Comparison of ENCODE assay signal across 17 cellular contexts in the genomic region with DNA sequence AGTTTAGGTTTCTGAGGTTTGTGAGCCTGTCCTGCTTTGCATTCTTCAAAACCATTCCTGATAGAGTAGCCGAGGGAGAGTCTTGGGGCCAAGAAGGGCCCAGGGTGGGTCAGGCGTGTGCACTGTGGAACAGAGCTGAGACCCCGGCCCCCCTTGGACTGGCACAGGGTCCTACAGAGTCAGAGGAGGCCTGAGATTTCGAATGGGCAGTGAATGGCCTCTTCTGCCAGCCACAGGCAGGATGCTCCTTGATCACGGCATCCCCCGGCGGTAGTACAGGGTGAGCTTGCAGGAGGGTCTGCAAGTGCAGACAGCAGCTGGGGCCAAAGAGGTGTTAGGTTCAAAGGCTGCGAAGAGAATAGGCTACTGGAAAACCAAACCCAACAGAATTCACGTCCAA. TPM values are rescaled to one million over a fixed set of nuclear protein-coding genes. Genes with fewer than 3 reads are reported as not detected.
DNase-seq lines count a peak whose midpoint lies in the region; ATAC-seq and TF ChIP-seq lines count a peak whose summit lies in the region.
"Had no signal": no experiment of that assay in that cellular context is flagged by ENCODE, and none has a peak within 500 bp of the region (broad histone marks: within the 10 kb centered on the region; RNA-seq: fewer than 3 reads in every experiment).

No MANE protein-coding gene starts in this region.

- H3K27ac Mint-ChIP-seq in activated naive CD4-positive, alpha-beta T cell treated with anti-CD3 and anti-CD28 coated beads, Interleukin-2, amount 10 ng/mL, durations not matched to agents 7 days and 5 days = peak overlapping the region; percentile 7
- no peak overlapping the region for H3K27ac Mint-ChIP-seq in Caco-2 (ENCODE audit: unreplicated experiment)
- H3K27ac Mint-ChIP-seq in central memory CD8-positive, alpha-beta T cell (ENCODE audit: low read depth) = peak overlapping the region; percentile 58
- no peak overlapping the region for H3K27ac Mint-ChIP-seq in activated T-cell treated with anti-CD3 and anti-CD28 coated beads, Interleukin-2, amount 50 U/mL, for 72 hours

- peaks cover 1% of the 10 kb centered on the region; the same call in 1 of the 2 replicates for H3K36me3 ChIP-seq in Caco-2 (ENCODE audit: control insufficient read depth, insufficient read depth, low read length)

- intact Hi-C loops in Caco-2 (cut with micrococcal nuclease; ENCODE audit: unreplicated experiment) = no loop called here

- ATAC-seq in central memory CD8-positive, alpha-beta T cell (replicated peaks; ENCODE audit: extremely low read depth, poor library complexity, severe bottlenecking) = no peak
- no peak for ATAC-seq in activated T-cell treated with anti-CD3 and anti-CD28 coated beads, Interleukin-2, amount 50 U/mL, for 72 hours (replicated peaks in 1 of 2)

- no peak overlapping the region for H3K4me3 ChIP-seq in Caco-2 (ENCODE audit: low read depth, low read length)
- H3K4me3 ChIP-seq: BLaER1 treated with 17β-estradiol and CSF1 and Interleukin-3, amounts not matched to agents 10 nM and 100 nM; SJSA1 had no signal

- peaks cover 41% of the 10 kb centered on the region for H3K4me1 Mint-ChIP-seq in activated naive CD4-positive, alpha-beta T cell treated with anti-CD3 and anti-CD28 coated beads, Interleukin-2, amount 10 ng/mL, durations not matched to agents 7 days and 5 days
- H3K4me1 Mint-ChIP-seq in Caco-2 (ENCODE audit: low read depth, unreplicated experiment) = peaks cover 10% of the 10 kb centered on the region
- peaks cover 49% of the 10 kb centered on the region for H3K4me1 Mint-ChIP-seq in central memory CD8-positive, alpha-beta T cell
- H3K4me1 Mint-ChIP-seq in activated T-cell treated with anti-CD3 and anti-CD28 coated beads, Interleukin-2, amount 50 U/mL, for 72 hours (ENCODE audit: low read depth) = peaks cover 28% of the 10 kb centered on the region

- H3K4me1 ChIP-seq in Caco-2 = peaks cover 3% of the 10 kb centered on the region

- H3K4me3 Mint-ChIP-seq in activated naive CD4-positive, alpha-beta T cell treated with anti-CD3 and anti-CD28 coated beads, Interleukin-2, amount 10 ng/mL, durations not matched to agents 7 days and 5 days = no peak overlapping the region
- no peak overlapping the region for H3K4me3 Mint-ChIP-seq in Caco-2 (ENCODE audit: unreplicated experiment)
- H3K4me3 Mint-ChIP-seq in central memory CD8-positive, alpha-beta T cell = peak overlapping the region; percentile 25
- no peak overlapping the region for H3K4me3 Mint-ChIP-seq in activated T-cell treated with anti-CD3 and anti-CD28 coated beads, Interleukin-2, amount 50 U/mL, for 72 hours

- H3K27me3 Mint-ChIP-seq in activated naive CD4-positive, alpha-beta T cell treated with anti-CD3 and anti-CD28 coated beads, Interleukin-2, amount 10 ng/mL, durations not matched to agents 7 days and 5 days = no peaks in the 10 kb centered on the region
- no peaks in the 10 kb centered on the region for H3K27me3 Mint-ChIP-seq in Caco-2 (ENCODE audit: insufficient read depth, unreplicated experiment)
- H3K27me3 Mint-ChIP-seq in central memory CD8-positive, alpha-beta T cell = no peaks in the 10 kb centered on the region
- H3K27me3 Mint-ChIP-seq in activated T-cell treated with anti-CD3 and anti-CD28 coated beads, Interleukin-2, amount 50 U/mL, for 72 hours (ENCODE audit: low read depth) = no peaks in the 10 kb centered on the region
- H3K27me3 Mint-ChIP-seq: IgD-negative memory B cell had no signal

- peaks cover 39% of the 10 kb centered on the region for H3K36me3 Mint-ChIP-seq in activated naive CD4-positive, alpha-beta T cell treated with anti-CD3 and anti-CD28 coated beads, Interleukin-2, amount 10 ng/mL, durations not matched to agents 7 days and 5 days
- H3K36me3 Mint-ChIP-seq in Caco-2 (ENCODE audit: insufficient read depth, unreplicated experiment) = peaks cover 43% of the 10 kb centered on the region
- H3K36me3 Mint-ChIP-seq in central memory CD8-positive, alpha-beta T cell (ENCODE audit: insufficient read depth) = peaks cover 31% of the 10 kb centered on the region
- peaks cover 6 to 9% of the 10 kb centered on the region in 2 donors for H3K36me3 Mint-ChIP-seq in activated T-cell treated with anti-CD3 and anti-CD28 coated beads, Interleukin-2, amount 50 U/mL, for 72 hours (ENCODE audit: insufficient read depth in 2 of 2)

- TSS peak; percentile 5 for BruUV-seq in Caco-2 (replicated peaks; lab: Mats Ljungman, UMichigan)

- peak overlapping the region; percentile 99 for H3K27ac ChIP-seq in RWPE1
- H3K27ac ChIP-seq: BLaER1 treated with 17β-estradiol and CSF1 and Interleukin-3, amounts not matched to agents 10 nM and 100 nM; SJSA1 had no signal

- CTCF ChIA-PET in activated naive CD4-positive, alpha-beta T cell treated with anti-CD3 and anti-CD28 coated beads, Interleukin-2, amount 10 ng/mL, durations not matched to agents 7 days and 5 days (lab: Charles Lee) = interaction anchor here (0.8 kb wide), 1 partner anchor 11 kb away, joined by 3 read pairs; no protein-coding TSS in a partner anchor
- CTCF ChIA-PET in Caco-2 (lab: Charles Lee) = no interaction called here
- CTCF ChIA-PET in RWPE1 (lab: Yijun Ruan, JAX) = no interaction called here

- H3K27me3 ChIP-seq in Caco-2 (replicated peaks; ENCODE audit: control insufficient read depth, insufficient read depth, low read length) = no peaks in the 10 kb centered on the region
- H3K27me3 ChIP-seq: BLaER1 treated with 17β-estradiol and CSF1 and Interleukin-3, amounts not matched to agents 10 nM and 100 nM; SJSA1 had no signal

- no peak for TF ChIP-seq CTCF in Caco-2 (IDR thresholded peaks at IDR 0.05; ENCODE audit: insufficient read depth in 1 of 2, low read depth in 1 of 2, low read length in 1 of 2, severe bottlenecking in 1 of 2, unreplicated experiment in 1 of 2)
- no peak for TF ChIP-seq CTCF in RWPE1 (conservative IDR thresholded peaks at IDR 0.05; ENCODE audit: low read depth)

- H3K9me3 ChIP-seq in Caco-2 = no peaks in the 10 kb centered on the region
- H3K9me3 ChIP-seq: SJSA1 had no signal

- POLR2A ChIA-PET in Caco-2 (lab: Charles Lee) (no interaction called here), RWPE1 (lab: Yijun Ruan, JAX; ENCODE audit: low non-redundant PET) (no interaction called here)

- no peak for DNase-seq in activated naive CD4-positive, alpha-beta T cell treated with anti-CD3 and anti-CD28 coated beads, Interleukin-2, amount 10 ng/mL, durations not matched to agents 7 days and 5 days
- DNase-seq in activated naive CD4-positive, alpha-beta T cell treated with Interleukin-2 at 50 U/mL for 16 hours = no peak
- DNase-seq in Caco-2 (no peak), RWPE1 (ENCODE audit: low spot score) (no peak), Kasumi-1 (lab: John Stamatoyannopoulos, UW) (no peak)
- DNase-seq in central memory CD8-positive, alpha-beta T cell (ENCODE audit: low spot score in 2 of 2) = no peak
- DNase-seq in activated CD4-positive, alpha-beta T cell treated with anti-CD3 and anti-CD28 coated beads for 1 hour = no peak
- no peak for DNase-seq in activated T-cell treated with anti-CD3 and anti-CD28 coated beads, Interleukin-2, amount 50 U/mL, for 72 hours
- DNase-seq: DMS 273 treated with DMSO at 0.1 percent for 48 hours, GDM1, H7, NCI-H187, NCI-H446, NCI-H69 had no signal

- no peaks in the 10 kb centered on the region for H3K9me3 Mint-ChIP-seq in activated naive CD4-positive, alpha-beta T cell treated with anti-CD3 and anti-CD28 coated beads, Interleukin-2, amount 10 ng/mL, durations not matched to agents 7 days and 5 days
- H3K9me3 Mint-ChIP-seq in Caco-2 (ENCODE audit: unreplicated experiment) = peaks cover 10% of the 10 kb centered on the region
- no peaks in the 10 kb centered on the region for H3K9me3 Mint-ChIP-seq in central memory CD8-positive, alpha-beta T cell
- H3K9me3 Mint-ChIP-seq in activated T-cell treated with anti-CD3 and anti-CD28 coated beads, Interleukin-2, amount 50 U/mL, for 72 hours = no peaks in the 10 kb centered on the region
- H3K9me3 Mint-ChIP-seq: IgD-negative memory B cell had no signal

RNA-seq across cellular contexts. Expression of a gene that starts 4.6 kb away (rescaled TPM):
- total RNA-seq in Caco-2 (2022) = 30.3 and 33.4 TPM in 2 replicates
- 10 to 100 TPM; 44.5 to 50.2 TPM for total RNA-seq in activated T-cell treated with anti-CD3 and anti-CD28 coated beads, Interleukin-2, amount 50 U/mL, for 72 hours

RNA-seq across cellular contexts. Expression of a gene that starts 37.0 kb away (rescaled TPM):
- 0.09 and 0.25 TPM in 2 replicates for total RNA-seq in Caco-2 (2022)
- total RNA-seq in activated T-cell treated with anti-CD3 and anti-CD28 coated beads, Interleukin-2, amount 50 U/mL, for 72 hours = under 1 TPM in 1 of 2 donors, not detected in 1; 0.14 TPM

Comparison
In these comparisons a context has a peak if more than half of its experiments do, and no peak if none do; other contexts are left out.
1. H3K27ac Mint-ChIP-seq: peak in activated naive CD4-positive, alpha-beta T cell treated with anti-CD3 and anti-CD28 coated beads, Interleukin-2, amount 10 ng/mL, durations not matched to agents 7 days and 5 days (single experiment) and central memory CD8-positive, alpha-beta T cell (single experiment); none in Caco-2 (single experiment) and activated T-cell treated with anti-CD3 and anti-CD28 coated beads, Interleukin-2, amount 50 U/mL, for 72 hours (single experiment).